Comparison of ENCODE assay signal across 8 cellular contexts in the genomic region with DNA sequence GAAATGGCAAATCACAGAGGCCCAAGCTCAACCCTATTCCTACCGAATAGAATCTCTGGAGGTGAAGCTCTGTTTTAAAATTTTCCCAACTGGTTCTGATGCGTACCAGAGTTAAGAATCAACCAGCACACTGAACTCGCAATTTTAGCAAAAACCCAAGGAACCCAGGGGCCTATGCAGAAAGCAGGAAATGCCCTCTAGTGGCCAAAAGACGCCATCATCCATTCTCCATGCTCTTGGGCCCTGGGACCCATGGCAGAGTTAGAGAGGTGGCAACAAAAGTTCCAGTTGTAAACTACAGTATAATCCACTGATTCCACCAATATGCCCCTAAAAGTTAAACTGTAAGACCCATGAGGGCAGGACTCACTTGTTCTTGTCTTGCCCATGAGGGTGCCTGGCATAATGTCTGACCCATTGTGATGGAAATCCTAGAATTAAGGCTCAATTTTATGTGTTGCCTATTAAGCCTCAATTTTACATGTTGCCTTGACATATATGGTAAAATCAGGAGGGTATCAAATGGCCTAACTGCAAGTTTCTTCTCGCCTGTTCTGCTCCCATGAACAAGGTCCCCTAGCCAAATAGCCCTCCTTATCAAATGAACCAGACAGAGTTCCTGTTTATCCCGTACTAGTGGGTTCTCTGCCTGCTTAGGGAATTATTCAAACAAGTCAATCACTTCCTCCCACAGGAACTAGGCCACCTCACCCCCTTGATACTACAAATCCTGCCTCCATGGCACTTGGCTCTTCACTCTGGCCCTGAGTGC.
DNase-seq lines count a peak whose midpoint lies in the region; ATAC-seq and TF ChIP-seq lines count a peak whose summit lies in the region.

No MANE protein-coding gene starts in this region.

- H3K36me3 ChIP-seq in Panc1 (ENCODE audit: control insufficient read depth, insufficient read depth, low read length) (no peaks in the 10 kb centered on the region), neutrophil (no peaks in the 10 kb centered on the region), upper lobe of left lung (no peaks in the 10 kb centered on the region)

- TF ChIP-seq EP300 in upper lobe of left lung (IDR thresholded peaks at IDR 0.05) = no peak

- in situ Hi-C loops in Panc1 (cut with HindIII; ENCODE audit: low pct_unique_long_range_greater_than_20kb, low sequenced_read_pairs) = no loop called here

- H3K9me3 ChIP-seq in Panc1 (ENCODE audit: control insufficient read depth, insufficient read depth, low read depth, low read length) (no peaks in the 10 kb centered on the region), neutrophil (no peaks in the 10 kb centered on the region), upper lobe of left lung (no peaks in the 10 kb centered on the region)

- H3K4me1 Mint-ChIP-seq in activated T-cell treated with anti-CD3 and anti-CD28 coated beads, Interleukin-2, amount 50 U/mL, for 72 hours (ENCODE audit: low read depth) = peaks cover 31% of the 10 kb centered on the region

- no peaks in the 10 kb centered on the region for H3K9me3 Mint-ChIP-seq in activated T-cell treated with anti-CD3 and anti-CD28 coated beads, Interleukin-2, amount 50 U/mL, for 72 hours

- BruUV-seq in Panc1 (replicated peaks; lab: Mats Ljungman, UMichigan) = no TSS peak

- H3K27ac ChIP-seq in Panc1 (ENCODE audit: low read length) = no peak overlapping the region
- H3K27ac ChIP-seq in neutrophil = no peak overlapping the region
- H3K27ac ChIP-seq in upper lobe of left lung = peak overlapping the region in 2 of 4 donors; percentile 19 to 38

- no peak overlapping the region for H3K4me3 ChIP-seq in Panc1 (ENCODE audit: low read depth in 2 of 2, low read length in 2 of 2)
- H3K4me3 ChIP-seq in neutrophil (ENCODE audit: low read depth in 1 of 2, low read length in 1 of 2) = no peak overlapping the region
- no peak overlapping the region for H3K4me3 ChIP-seq in upper lobe of left lung

- no peaks in the 10 kb centered on the region for H3K27me3 ChIP-seq in Panc1 (ENCODE audit: control insufficient read depth, insufficient read depth, low read length)
- no peaks in the 10 kb centered on the region for H3K27me3 ChIP-seq in neutrophil
- H3K27me3 ChIP-seq in upper lobe of left lung = no peaks in the 10 kb centered on the region

- TF ChIP-seq POLR2A in upper lobe of left lung (IDR thresholded peaks at IDR 0.05) = no peak

- WGBS in upper lobe of left lung, 2 donors = 34 to 52% methylated on average over 6 of the region's 6 CpGs

- H3K36me3 Mint-ChIP-seq in activated T-cell treated with anti-CD3 and anti-CD28 coated beads, Interleukin-2, amount 50 U/mL, for 72 hours (ENCODE audit: insufficient read depth in 2 of 2) = no peaks in the 10 kb centered on the region

- H3K27me3 Mint-ChIP-seq in activated T-cell treated with anti-CD3 and anti-CD28 coated beads, Interleukin-2, amount 50 U/mL, for 72 hours (ENCODE audit: low read depth) = peaks cover 28% of the 10 kb centered on the region

- no peak overlapping the region for H3K4me3 Mint-ChIP-seq in activated T-cell treated with anti-CD3 and anti-CD28 coated beads, Interleukin-2, amount 50 U/mL, for 72 hours

- peak; percentile 61 for ATAC-seq in GM21381 (IDR thresholded peaks at IDR 0.05; ENCODE audit: unreplicated experiment)
- peak; percentile 93; the same call in 1 of the 2 replicates for ATAC-seq in Panc1
- peak; percentile 77 to 79 for ATAC-seq in activated T-cell treated with anti-CD3 and anti-CD28 coated beads, Interleukin-2, amount 50 U/mL, for 72 hours (replicated peaks in 1 of 2)
- peak; percentile 75 to 88 for ATAC-seq in upper lobe of left lung (ENCODE audit: low FRiP score in 2 of 2)

- POLR2A ChIA-PET in Panc1 (lab: Charles Lee) = no interaction called here

- TF ChIP-seq CTCF in Panc1 (IDR thresholded peaks at IDR 0.05) = peak; percentile 95
- TF ChIP-seq CTCF in neutrophil (IDR thresholded peaks at IDR 0.05) = peak; percentile 51
- TF ChIP-seq CTCF in upper lobe of left lung (IDR thresholded peaks at IDR 0.05) = peak; percentile 70 to 77 (median 73)

- CTCF ChIA-PET in Panc1 (lab: Charles Lee) = no interaction called here

- intact Hi-C loops in Panc1 (cut with micrococcal nuclease; ENCODE audit: unreplicated experiment) = loop anchor here (2.0 kb wide), 1 partner anchor 206 kb away; no protein-coding TSS in a partner anchor

- no peaks in the 10 kb centered on the region; the same call in 1 of the 2 replicates for H3K4me1 ChIP-seq in Panc1 (ENCODE audit: control insufficient read depth, insufficient read depth, low read length)
- no peaks in the 10 kb centered on the region for H3K4me1 ChIP-seq in neutrophil (ENCODE audit: control insufficient read depth in 1 of 2, insufficient read depth in 1 of 2, low read depth in 1 of 2, low read length in 1 of 2)
- peaks cover 0 to 40% (median 25%) of the 10 kb centered on the region in 4 donors for H3K4me1 ChIP-seq in upper lobe of left lung

- no peak overlapping the region for H3K27ac Mint-ChIP-seq in activated T-cell treated with anti-CD3 and anti-CD28 coated beads, Interleukin-2, amount 50 U/mL, for 72 hours

- DNase-seq in COLO829 (ENCODE audit: low spot score) = peak; percentile 39
- DNase-seq in HuH-7 (ENCODE audit: low spot score) = peak; percentile 61
- DNase-seq in Panc1 (ENCODE audit: low read depth, low spot score) = peak; percentile 63
- peak; percentile 68 to 70 for DNase-seq in activated T-cell treated with anti-CD3 and anti-CD28 coated beads, Interleukin-2, amount 50 U/mL, for 72 hours
- peak; percentile 54 for DNase-seq in fibroblast of the conjunctiva (ENCODE audit: low read depth)
- peak in 1 of 2 donors; percentile 77 for DNase-seq in upper lobe of left lung
